ENCODE assay signal across 25 cellular contexts in genomic region chr19:28847468-28847867, GRCh38.
DNase-seq lines count a peak whose midpoint lies in the region; ATAC-seq and TF ChIP-seq lines count a peak whose summit lies in the region.
"Had no signal": no experiment of that assay in that cellular context is flagged by ENCODE, and none has a peak within 500 bp of the region (broad histone marks: within the 10 kb centered on the region; RNA-seq: fewer than 3 reads in every experiment).

No MANE protein-coding gene starts in this region.

- no peak overlapping the region for H3K4me3 Mint-ChIP-seq in HFFc6
- H3K4me3 Mint-ChIP-seq: activated naive CD4-positive, alpha-beta T cell treated with anti-CD3 and anti-CD28 coated beads, Interleukin-2, amount 10 ng/mL, durations not matched to agents 7 days and 5 days; B cell; IgD-negative memory B cell; natural killer cell had no signal

- H4K91ac ChIP-seq in mesenchymal stem cell (ENCODE audit: low read length) = peak overlapping the region; percentile 48

- 75% methylated on average over 4 of the region's 4 CpGs for WGBS in mesenchymal stem cell

- H2AFZ ChIP-seq in mesenchymal stem cell (ENCODE audit: low read depth, low read length) = no peak overlapping the region
- H2AFZ ChIP-seq: parathyroid adenoma had no signal

- no peak overlapping the region for H3K4ac ChIP-seq in mesenchymal stem cell (ENCODE audit: low read depth in 1 of 2, low read length in 2 of 2)

- H3K4me1 Mint-ChIP-seq in HFFc6 (ENCODE audit: low read depth) = no peaks in the 10 kb centered on the region
- H3K4me1 Mint-ChIP-seq: activated naive CD4-positive, alpha-beta T cell treated with anti-CD3 and anti-CD28 coated beads, Interleukin-2, amount 10 ng/mL, durations not matched to agents 7 days and 5 days; B cell; IgD-negative memory B cell; natural killer cell had no signal

- no peak overlapping the region for H2BK5ac ChIP-seq in mesenchymal stem cell (ENCODE audit: low read depth, low read length, poor library complexity, severe bottlenecking)

- no peaks in the 10 kb centered on the region for H3K36me3 Mint-ChIP-seq in HFFc6 (ENCODE audit: low read depth)
- H3K36me3 Mint-ChIP-seq: activated naive CD4-positive, alpha-beta T cell treated with anti-CD3 and anti-CD28 coated beads, Interleukin-2, amount 10 ng/mL, durations not matched to agents 7 days and 5 days; IgD-negative memory B cell; natural killer cell had no signal

- no peaks in the 10 kb centered on the region for H3K4me1 ChIP-seq in mesenchymal stem cell (ENCODE audit: control insufficient read depth, insufficient read depth, low read depth, low read length)
- H3K4me1 ChIP-seq: parathyroid adenoma, tibial artery had no signal

- H2BK15ac ChIP-seq in mesenchymal stem cell (ENCODE audit: low read depth, poor library complexity, severe bottlenecking) = no peak overlapping the region

- H2BK120ac ChIP-seq in mesenchymal stem cell (ENCODE audit: low read depth, low read length) = no peak overlapping the region

- no peak overlapping the region for H3K9ac ChIP-seq in mesenchymal stem cell (ENCODE audit: low read length)
- H3K9ac ChIP-seq: parathyroid adenoma had no signal

- H3K18ac ChIP-seq in mesenchymal stem cell (ENCODE audit: low read depth in 1 of 2, low read length in 2 of 2) = no peak overlapping the region

- H3K27ac ChIP-seq in mesenchymal stem cell (ENCODE audit: low read length, poor library complexity, severe bottlenecking) = no peak overlapping the region
- H3K27ac ChIP-seq: parathyroid adenoma, tibial artery, WERI-Rb-1 had no signal

- H3K27me3 Mint-ChIP-seq in HFFc6 (ENCODE audit: insufficient read depth) = peaks cover 5% of the 10 kb centered on the region
- H3K27me3 Mint-ChIP-seq: activated naive CD4-positive, alpha-beta T cell treated with anti-CD3 and anti-CD28 coated beads, Interleukin-2, amount 10 ng/mL, durations not matched to agents 7 days and 5 days; B cell; IgD-negative memory B cell had no signal

- peak; percentile 47 for DNase-seq in Caki2 (ENCODE audit: low read depth)
- DNase-seq in HFFc6 = peak; percentile 14
- peak; percentile 31 for DNase-seq in RKO (ENCODE audit: low spot score)
- DNase-seq in mesenchymal stem cell = no peak
- no peak for DNase-seq in mucosa of gallbladder (ENCODE audit: low spot score)
- no peak for DNase-seq in omental fat pad (ENCODE audit: low spot score)
- DNase-seq in iPS-NIHi11 (ENCODE audit: low spot score) = no peak
- DNase-seq: activated CD4-positive, alpha-beta T cell treated with anti-CD3 and anti-CD28 coated beads, Interleukin-2, amount 50 U/mL, for 48 hours; activated naive CD4-positive, alpha-beta T cell treated with anti-CD3 and anti-CD28 coated beads, Interleukin-2, amount 10 ng/mL, durations not matched to agents 7 days and 5 days; activated T-cell treated with anti-CD3 and anti-CD28 coated beads for 4 hours; H7; mammary epithelial cell; natural killer cell; NCI-H1105; OCI-M1; SIG-M5; stimulated activated CD4-positive, alpha-beta T cell treated with anti-CD3 and anti-CD28 coated beads, Interleukin-2, amount 100 ng/mL, for 24 hours; stimulated activated naive CD4-positive, alpha-beta T cell treated with Interleukin-2 at 50 U/mL for 16 hours; T-helper 2 cell; tibial artery; WERI-Rb-1 had no signal

- in situ Hi-C loops in Caki2 (cut with HindIII; ENCODE audit: low pct_unique_long_range_greater_than_20kb, low sequenced_read_pairs) = no loop called here

- H2AK5ac ChIP-seq in mesenchymal stem cell (ENCODE audit: low read length, severe bottlenecking) = no peak overlapping the region

- no peak overlapping the region for H2BK12ac ChIP-seq in mesenchymal stem cell (ENCODE audit: low read length in 2 of 2)

- H3K27me3 ChIP-seq in mesenchymal stem cell (ENCODE audit: control insufficient read depth in 1 of 2, insufficient read depth in 1 of 2, low read length in 2 of 2) = no peaks in the 10 kb centered on the region
- H3K27me3 ChIP-seq: tibial artery had no signal

- no peaks in the 10 kb centered on the region for H3K9me3 Mint-ChIP-seq in HFFc6
- H3K9me3 Mint-ChIP-seq: natural killer cell had no signal

- H3K14ac ChIP-seq in mesenchymal stem cell (ENCODE audit: low read length in 2 of 2) = no peak overlapping the region

- H3K79me1 ChIP-seq in mesenchymal stem cell (replicated peaks; ENCODE audit: low read length, poor library complexity, severe bottlenecking) = no peaks in the 10 kb centered on the region

- H3K27ac Mint-ChIP-seq in HFFc6 = no peak overlapping the region
- H3K27ac Mint-ChIP-seq: activated naive CD4-positive, alpha-beta T cell treated with anti-CD3 and anti-CD28 coated beads, Interleukin-2, amount 10 ng/mL, durations not matched to agents 7 days and 5 days; B cell; IgD-negative memory B cell; natural killer cell had no signal

- no peak overlapping the region for H3K4me2 ChIP-seq in mesenchymal stem cell (ENCODE audit: low read length, poor library complexity, severe bottlenecking)

- H3K36me3 ChIP-seq in mesenchymal stem cell (ENCODE audit: control insufficient read depth in 1 of 2, insufficient read depth in 2 of 2, low read depth in 1 of 2, low read length in 2 of 2) = no peaks in the 10 kb centered on the region
- H3K36me3 ChIP-seq: tibial artery, WERI-Rb-1 had no signal

- H3K23ac ChIP-seq in mesenchymal stem cell (ENCODE audit: low read length in 2 of 2) = no peak overlapping the region

- no peak overlapping the region for H3K4me3 ChIP-seq in mesenchymal stem cell (ENCODE audit: insufficient read depth in 1 of 2, low read depth in 1 of 2, low read length in 2 of 2)
- H3K4me3 ChIP-seq: tibial artery had no signal

- no peaks in the 10 kb centered on the region for H3K9me3 ChIP-seq in mesenchymal stem cell (ENCODE audit: control insufficient read depth, low read length)
- H3K9me3 ChIP-seq: tibial artery had no signal

- no peak for TF ChIP-seq CTCF in HFFc6 (IDR thresholded peaks at IDR 0.05)
- TF ChIP-seq CTCF in omental fat pad (IDR thresholded peaks at IDR 0.05) = no peak

- ATAC-seq in HG03342 (IDR thresholded peaks at IDR 0.05; ENCODE audit: unreplicated experiment) (no peak), omental fat pad (ENCODE audit: low FRiP score) (no peak)
- ATAC-seq: natural killer cell had no signal

- H4K8ac ChIP-seq in mesenchymal stem cell (ENCODE audit: low read length) = no peak overlapping the region

Comparison
In these comparisons a context has a peak if more than half of its experiments do, and no peak if none do; other contexts are left out.
1. DNase-seq: peak in Caki2 (single experiment), HFFc6 (single experiment) and RKO (single experiment); none in mesenchymal stem cell (single experiment), mucosa of gallbladder (single experiment), omental fat pad (single experiment) and iPS-NIHi11 (single experiment).